Comparison of ENCODE assay signal across 23 cellular contexts in genomic region chr1:184284900-184285299, GRCh38.
"Had no signal": no experiment of that assay in that cellular context is flagged by ENCODE, and none has a peak within 500 bp of the region (broad histone marks: within the 10 kb centered on the region; RNA-seq: fewer than 3 reads in every experiment).

No MANE protein-coding gene starts in this region.

- H3K4me1 Mint-ChIP-seq: activated CD4-positive, alpha-beta T cell treated with anti-CD3 and anti-CD28 coated beads, Interleukin-2, amount 10 ng/mL, durations not matched to agents 7 days and 5 days; activated CD8-positive, alpha-beta memory T cell treated with anti-CD3 and anti-CD28 coated beads, Interleukin-2, amount 10 ng/mL, durations not matched to agents 7 days and 5 days; activated naive CD4-positive, alpha-beta T cell treated with anti-CD3 and anti-CD28 coated beads, Interleukin-2, amount 10 ng/mL, durations not matched to agents 7 days and 5 days; T-cell had no signal

- H3K27ac Mint-ChIP-seq: activated CD4-positive, alpha-beta T cell treated with anti-CD3 and anti-CD28 coated beads, Interleukin-2, amount 10 ng/mL, durations not matched to agents 7 days and 5 days; activated CD8-positive, alpha-beta memory T cell treated with anti-CD3 and anti-CD28 coated beads, Interleukin-2, amount 10 ng/mL, durations not matched to agents 7 days and 5 days; activated CD8-positive, alpha-beta T cell treated with anti-CD3 and anti-CD28 coated beads for 36 hours; activated naive CD4-positive, alpha-beta T cell treated with anti-CD3 and anti-CD28 coated beads, Interleukin-2, amount 10 ng/mL, durations not matched to agents 7 days and 5 days; natural killer cell treated with Interleukin-12 subunit alpha and Interleukin-12 subunit beta and Interleukin-15 and Interleukin-18, amount 100 ng/mL, for 72 hours; stimulated activated naive CD8-positive, alpha-beta T cell treated with anti-CD3 and anti-CD28 coated beads, Interleukin-15, Interleukin-2, amounts not matched to agents 100 ng/mL and 50 ng/mL, for 24 hours; T-cell; T-helper 2 cell treated with Interferon-gamma antibody and Interleukin-4, amounts not matched to agents 5 μg/mL and 100 μg/mL, for 36 hours had no signal

- H3K4me3 Mint-ChIP-seq: activated CD4-positive, alpha-beta T cell treated with anti-CD3 and anti-CD28 coated beads, Interleukin-2, amount 10 ng/mL, durations not matched to agents 7 days and 5 days; activated CD8-positive, alpha-beta memory T cell treated with anti-CD3 and anti-CD28 coated beads, Interleukin-2, amount 10 ng/mL, durations not matched to agents 7 days and 5 days; activated CD8-positive, alpha-beta T cell treated with anti-CD3 and anti-CD28 coated beads for 36 hours; activated naive CD4-positive, alpha-beta T cell treated with anti-CD3 and anti-CD28 coated beads, Interleukin-2, amount 10 ng/mL, durations not matched to agents 7 days and 5 days; natural killer cell treated with Interleukin-12 subunit alpha and Interleukin-12 subunit beta and Interleukin-15 and Interleukin-18, amount 100 ng/mL, for 72 hours; stimulated activated naive CD8-positive, alpha-beta T cell treated with anti-CD3 and anti-CD28 coated beads, Interleukin-15, Interleukin-2, amounts not matched to agents 100 ng/mL and 50 ng/mL, for 24 hours; T-cell; T-helper 2 cell treated with Interferon-gamma antibody and Interleukin-4, amounts not matched to agents 5 μg/mL and 100 μg/mL, for 36 hours had no signal

- H3K4me1 ChIP-seq: pancreas had no signal

- H3K36me3 ChIP-seq: lower lobe of right lung, neutrophil, pancreas, tibial artery, WERI-Rb-1 had no signal

- FAIRE-seq: pancreas, urothelium cell line had no signal

- H3K36me3 Mint-ChIP-seq: activated CD8-positive, alpha-beta memory T cell treated with anti-CD3 and anti-CD28 coated beads, Interleukin-2, amount 10 ng/mL, durations not matched to agents 7 days and 5 days; activated naive CD4-positive, alpha-beta T cell treated with anti-CD3 and anti-CD28 coated beads, Interleukin-2, amount 10 ng/mL, durations not matched to agents 7 days and 5 days; natural killer cell treated with Interleukin-12 subunit alpha and Interleukin-12 subunit beta and Interleukin-15 and Interleukin-18, amount 100 ng/mL, for 72 hours; T-cell had no signal

- ATAC-seq: activated CD8-positive, alpha-beta memory T cell treated with anti-CD3 and anti-CD28 coated beads, Interleukin-2, amount 10 ng/mL, durations not matched to agents 7 days and 5 days; activated CD8-positive, alpha-beta T cell treated with anti-CD3 and anti-CD28 coated beads for 36 hours; left colon; natural killer cell treated with Interleukin-12 subunit alpha and Interleukin-12 subunit beta and Interleukin-15 and Interleukin-18, amount 100 ng/mL, for 72 hours; T-cell had no signal

- H3K27ac ChIP-seq: neutrophil, pancreas, tibial artery, WERI-Rb-1 had no signal

- H3K9me3 ChIP-seq: lower lobe of right lung, pancreas, tibial artery had no signal

- H3K4me3 ChIP-seq: lower lobe of right lung, pancreas, tibial artery had no signal

- H3K27me3 ChIP-seq: neutrophil, pancreas, tibial artery had no signal

- H3K9me3 Mint-ChIP-seq: natural killer cell treated with Interleukin-12 subunit alpha and Interleukin-12 subunit beta and Interleukin-15 and Interleukin-18, amount 100 ng/mL, for 72 hours; stimulated activated naive CD8-positive, alpha-beta T cell treated with anti-CD3 and anti-CD28 coated beads, Interleukin-15, Interleukin-2, amounts not matched to agents 100 ng/mL and 50 ng/mL, for 24 hours had no signal

- DNase-seq: activated CD4-positive, alpha-beta T cell treated with anti-CD3 and anti-CD28 coated beads, Interleukin-2, amount 10 ng/mL, durations not matched to agents 7 days and 5 days; activated CD4-positive, CD25-positive, alpha-beta regulatory T cell treated with anti-CD3 and anti-CD28 coated beads, Interleukin-2, amount 50 U/mL, for 72 hours; activated CD8-positive, alpha-beta memory T cell treated with anti-CD3 and anti-CD28 coated beads, Interleukin-2, amount 10 ng/mL, durations not matched to agents 7 days and 5 days; activated CD8-positive, alpha-beta T cell treated with anti-CD3 and anti-CD28 coated beads for 36 hours; activated effector memory CD4-positive, alpha-beta T cell treated with anti-CD3 and anti-CD28 coated beads, Interleukin-2, amount 50 U/mL, for 16 hours; activated naive CD4-positive, alpha-beta T cell treated with anti-CD3 and anti-CD28 coated beads, Interleukin-2, amount 10 ng/mL, durations not matched to agents 7 days and 5 days; activated T-cell treated with anti-CD3 and anti-CD28 coated beads for 4 hours; effector CD4-positive, alpha-beta T cell; foreskin melanocyte; head of caudate nucleus; islet precursor cell; left colon; lower lobe of right lung; pancreas; stimulated activated CD4-positive, alpha-beta T cell treated with anti-CD3 and anti-CD28 coated beads, Interleukin-4, amount 100 ng/mL, for 4 hours; T-cell; tibial artery; WERI-Rb-1 had no signal

- H3K27me3 Mint-ChIP-seq: activated CD4-positive, alpha-beta T cell treated with anti-CD3 and anti-CD28 coated beads, Interleukin-2, amount 10 ng/mL, durations not matched to agents 7 days and 5 days; activated CD8-positive, alpha-beta memory T cell treated with anti-CD3 and anti-CD28 coated beads, Interleukin-2, amount 10 ng/mL, durations not matched to agents 7 days and 5 days; activated CD8-positive, alpha-beta T cell treated with anti-CD3 and anti-CD28 coated beads for 36 hours; activated naive CD4-positive, alpha-beta T cell treated with anti-CD3 and anti-CD28 coated beads, Interleukin-2, amount 10 ng/mL, durations not matched to agents 7 days and 5 days had no signal
